17 cellular contexts compared by ENCODE assay signal in genomic region chr12:94258593-94258992, GRCh38.
DNase-seq lines count a peak whose midpoint lies in the region; ATAC-seq and TF ChIP-seq lines count a peak whose summit lies in the region.
"Had no signal": no experiment of that assay in that cellular context is flagged by ENCODE, and none has a peak within 500 bp of the region (broad histone marks: within the 10 kb centered on the region; RNA-seq: fewer than 3 reads in every experiment).

No MANE protein-coding gene starts in this region.

- ATAC-seq in GM18868 (IDR thresholded peaks at IDR 0.05; ENCODE audit: unreplicated experiment): peak; percentile 33
- ATAC-seq in GM21619 (IDR thresholded peaks at IDR 0.05; ENCODE audit: unreplicated experiment): peak; percentile 48
- peak; percentile 37 for ATAC-seq in HG03432 (IDR thresholded peaks at IDR 0.05; ENCODE audit: unreplicated experiment)
- ATAC-seq in effector memory CD8-positive, alpha-beta T cell (replicated peaks): no peak
- no peak for ATAC-seq in sciatic nerve
- ATAC-seq: gastrocnemius medialis had no signal

- TF ChIP-seq CTCF in neutrophil (IDR thresholded peaks at IDR 0.05): no peak

- peak overlapping the region; percentile 33 for H3K27ac ChIP-seq in neutrophil
- H3K27ac ChIP-seq: gastrocnemius medialis, PC-9, VCaP had no signal

- no peak overlapping the region for H3K4me3 Mint-ChIP-seq in effector memory CD8-positive, alpha-beta T cell
- H3K4me3 Mint-ChIP-seq: immature natural killer cell had no signal

- peaks cover 4% of the 10 kb centered on the region for H3K9me3 ChIP-seq in neutrophil
- H3K9me3 ChIP-seq: gastrocnemius medialis had no signal

- no peaks in the 10 kb centered on the region for H3K9me3 Mint-ChIP-seq in effector memory CD8-positive, alpha-beta T cell
- H3K9me3 Mint-ChIP-seq: CD4-positive, CD25-positive, alpha-beta regulatory T cell; immature natural killer cell had no signal

- peaks cover 16 to 17% of the 10 kb centered on the region in 2 donors for H3K4me1 Mint-ChIP-seq in effector memory CD8-positive, alpha-beta T cell (ENCODE audit: low read depth in 2 of 2)

- no peaks in the 10 kb centered on the region for H3K27me3 ChIP-seq in neutrophil
- H3K27me3 ChIP-seq: gastrocnemius medialis had no signal

- H3K27me3 Mint-ChIP-seq in effector memory CD8-positive, alpha-beta T cell: no peaks in the 10 kb centered on the region
- H3K27me3 Mint-ChIP-seq: CD4-positive, CD25-positive, alpha-beta regulatory T cell had no signal

- peak overlapping the region in 1 of 2 donors; percentile 70 for H3K27ac Mint-ChIP-seq in effector memory CD8-positive, alpha-beta T cell
- H3K27ac Mint-ChIP-seq: CD4-positive, CD25-positive, alpha-beta regulatory T cell; immature natural killer cell had no signal

- peaks cover 18 to 20% of the 10 kb centered on the region in 2 experiments for H3K4me1 ChIP-seq in neutrophil (ENCODE audit: control insufficient read depth in 1 of 2, insufficient read depth in 1 of 2, low read depth in 1 of 2, low read length in 1 of 2)

- H3K36me3 ChIP-seq in neutrophil: peaks cover 91% of the 10 kb centered on the region
- H3K36me3 ChIP-seq: gastrocnemius medialis had no signal

- H3K36me3 Mint-ChIP-seq in effector memory CD8-positive, alpha-beta T cell (ENCODE audit: insufficient read depth): peaks cover 46% of the 10 kb centered on the region

- DNase-seq in stimulated activated CD4-positive, alpha-beta T cell treated with anti-CD3 and anti-CD28 coated beads, Interleukin-15, amount 100 ng/mL, for 24 hours: no peak
- no peak for DNase-seq in effector memory CD8-positive, alpha-beta T cell
- DNase-seq in sciatic nerve (ENCODE audit: low spot score): no peak
- DNase-seq: CD4-positive, CD25-positive, alpha-beta regulatory T cell; gastrocnemius medialis; immature natural killer cell; mesenchymal stem cell; NCI-H1436; NCI-H446 treated with DMSO at 0.1 percent for 48 hours; occipital lobe; PC-9 had no signal

- intact Hi-C loops in sciatic nerve (cut with DNase I): no loop called here

- no peak overlapping the region for H3K4me3 ChIP-seq in neutrophil (ENCODE audit: low read depth in 1 of 2, low read length in 1 of 2)
- H3K4me3 ChIP-seq: gastrocnemius medialis, PC-9, smooth muscle cell had no signal

Comparison
In these comparisons a context has a peak if more than half of its experiments do, and no peak if none do; other contexts are left out.
1. ATAC-seq: peak in GM18868 (single experiment), GM21619 (single experiment) and HG03432 (single experiment); none in effector memory CD8-positive, alpha-beta T cell (single experiment) and sciatic nerve (single experiment).